12 cellular contexts compared by ENCODE assay signal in genomic region chr9:87029904-87030303, GRCh38.
"Had no signal": no experiment of that assay in that cellular context is flagged by ENCODE, and none has a peak within 500 bp of the region (broad histone marks: within the 10 kb centered on the region; RNA-seq: fewer than 3 reads in every experiment).

No MANE protein-coding gene starts in this region.

- H3K27ac Mint-ChIP-seq: activated naive CD4-positive, alpha-beta T cell treated with anti-CD3 and anti-CD28 coated beads, Interleukin-2, amount 10 ng/mL, durations not matched to agents 7 days and 5 days; stimulated activated naive B cell treated with anti-CD40 and anti-IgM and Interleukin-4, amounts not matched to agents 10 μg/mL and 1 μg/mL and 100 μg/mL, for 72 hours had no signal

- H3K27ac ChIP-seq: skin epidermis, thyroid gland had no signal

- FAIRE-seq: astrocyte had no signal

- H3K4me3 Mint-ChIP-seq: activated naive CD4-positive, alpha-beta T cell treated with anti-CD3 and anti-CD28 coated beads, Interleukin-2, amount 10 ng/mL, durations not matched to agents 7 days and 5 days; naive B cell; stimulated activated naive B cell treated with anti-CD40 and anti-IgM and Interleukin-4, amounts not matched to agents 10 μg/mL and 1 μg/mL and 100 μg/mL, for 72 hours had no signal

- H3K9me3 Mint-ChIP-seq: activated naive CD4-positive, alpha-beta T cell treated with anti-CD3 and anti-CD28 coated beads, Interleukin-2, amount 10 ng/mL, durations not matched to agents 7 days and 5 days had no signal

- H3K9me3 ChIP-seq: thyroid gland had no signal

- H3K4me1 Mint-ChIP-seq: activated naive CD4-positive, alpha-beta T cell treated with anti-CD3 and anti-CD28 coated beads, Interleukin-2, amount 10 ng/mL, durations not matched to agents 7 days and 5 days; naive B cell; stimulated activated naive B cell treated with anti-CD40 and anti-IgM and Interleukin-4, amounts not matched to agents 10 μg/mL and 1 μg/mL and 100 μg/mL, for 72 hours had no signal

- H3K36me3 Mint-ChIP-seq: activated naive CD4-positive, alpha-beta T cell treated with anti-CD3 and anti-CD28 coated beads, Interleukin-2, amount 10 ng/mL, durations not matched to agents 7 days and 5 days; naive B cell; stimulated activated naive B cell treated with anti-CD40 and anti-IgM and Interleukin-4, amounts not matched to agents 10 μg/mL and 1 μg/mL and 100 μg/mL, for 72 hours had no signal

- H3K36me3 ChIP-seq: thyroid gland had no signal

- DNase-seq: activated CD4-positive, alpha-beta T cell treated with anti-CD3 and anti-CD28 coated beads, Interleukin-2, amount 50 U/mL, for 48 hours; activated naive CD4-positive, alpha-beta T cell treated with anti-CD3 and anti-CD28 coated beads, Interleukin-2, amount 10 ng/mL, durations not matched to agents 7 days and 5 days; erythroblast; islet precursor cell; naive B cell; posterior cingulate gyrus; stimulated activated CD4-positive, alpha-beta T cell treated with anti-CD3 and anti-CD28 coated beads, Interleukin-15, amount 100 ng/mL, for 24 hours; stimulated activated CD4-positive, alpha-beta T cell treated with anti-CD3 and anti-CD28 coated beads, Interleukin-4, amount 100 ng/mL, for 1 hour; stimulated activated naive B cell treated with anti-CD40 and anti-IgM and Interleukin-4, amounts not matched to agents 10 μg/mL and 1 μg/mL and 100 μg/mL, for 72 hours; thyroid gland had no signal

- H3K4me3 ChIP-seq: skin epidermis, thyroid gland had no signal
